9 cellular contexts compared by ENCODE assay signal in the genomic region with DNA sequence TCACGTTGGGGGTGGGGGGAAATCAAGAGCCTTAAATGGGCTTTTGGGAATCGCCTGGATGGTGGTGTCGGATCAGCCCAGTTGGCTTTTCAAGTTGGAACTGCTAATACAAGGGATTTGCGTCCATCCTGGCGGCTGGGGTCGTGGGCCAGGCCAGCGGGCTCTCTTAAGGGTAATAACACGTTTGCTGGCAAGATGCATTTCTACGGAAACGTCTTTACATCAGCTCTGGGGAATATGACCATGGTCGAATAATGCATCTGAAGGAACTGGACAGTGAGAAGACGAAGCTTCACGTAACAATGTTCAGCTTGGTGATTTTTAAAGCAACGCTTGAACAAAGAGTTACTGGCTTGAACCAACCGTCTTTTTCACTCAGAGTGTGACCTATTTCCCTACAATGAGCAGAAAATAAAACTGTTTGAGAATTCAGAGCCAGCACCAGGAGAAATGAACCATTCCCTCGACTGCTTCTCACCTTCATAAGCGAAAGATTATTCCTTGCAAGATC. TPM values are rescaled to one million over a fixed set of nuclear protein-coding genes. Genes with fewer than 3 reads are reported as not detected.
DNase-seq lines count a peak whose midpoint lies in the region; ATAC-seq, FAIRE-seq and TF ChIP-seq lines count a peak whose summit lies in the region.
"Had no signal": no experiment of that assay in that cellular context is flagged by ENCODE, and none has a peak within 500 bp of the region (broad histone marks: within the 10 kb centered on the region; RNA-seq: fewer than 3 reads in every experiment).

No MANE protein-coding gene starts in this region.

- peaks cover 4% of the 10 kb centered on the region for H3K27me3 Mint-ChIP-seq in type B pancreatic cell

- no peak overlapping the region for H3K27ac Mint-ChIP-seq in type B pancreatic cell
- H3K27ac Mint-ChIP-seq: activated T-cell treated with anti-CD3 and anti-CD28 coated beads, Interleukin-2, amount 50 U/mL, for 72 hours had no signal

- DNase-seq in NCI-H1092 treated with DMSO at 0.1 percent for 48 hours (lab: John Stamatoyannopoulos, UW) (peak; percentile 66), NCI-H1092 (lab: John Stamatoyannopoulos, UW) (no peak), NCI-H69 (lab: John Stamatoyannopoulos, UW) (peak; percentile 77), coronary artery (ENCODE audit: low spot score) (peak; percentile 74), lung (ENCODE audit: low spot score) (no peak), type B pancreatic cell (ENCODE audit: extremely low spot score, unreplicated experiment) (peak; percentile 71), urothelium cell line (ENCODE audit: low spot score) (no peak)

- H3K9me3 Mint-ChIP-seq in type B pancreatic cell: no peaks in the 10 kb centered on the region
- H3K9me3 Mint-ChIP-seq: activated T-cell treated with anti-CD3 and anti-CD28 coated beads, Interleukin-2, amount 50 U/mL, for 72 hours had no signal

- H3K4me1 Mint-ChIP-seq in type B pancreatic cell (ENCODE audit: unreplicated experiment): peaks cover 9% of the 10 kb centered on the region

- ATAC-seq in lung (ENCODE audit: insufficient read depth, low FRiP score): no peak
- ATAC-seq in HG03135 (IDR thresholded peaks at IDR 0.05; ENCODE audit: unreplicated experiment): no peak
- ATAC-seq: activated T-cell treated with anti-CD3 and anti-CD28 coated beads, Interleukin-2, amount 50 U/mL, for 72 hours had no signal

- H3K27ac ChIP-seq in coronary artery (peak overlapping the region; percentile 65 to 81), lung (ENCODE audit: low read depth in 1 of 2, low read length in 1 of 2) (peak overlapping the region; percentile 11 to 72)

- H3K36me3 ChIP-seq in lung (ENCODE audit: control insufficient read depth in 2 of 2, insufficient read depth in 2 of 2, low read length in 2 of 2): no peaks in the 10 kb centered on the region

- WGBS in lung, 2 donors: 1 to 4% methylated on average over 17 of the region's 17 CpGs

- TF ChIP-seq CTCF in coronary artery (IDR thresholded peaks at IDR 0.05): no peak
- no peak for TF ChIP-seq CTCF in lung (IDR thresholded peaks at IDR 0.05; ENCODE audit: control extremely low read depth, extremely low read depth)
- TF ChIP-seq CTCF in type B pancreatic cell (conservative IDR thresholded peaks at IDR 0.05): no peak

- H3K4me3 Mint-ChIP-seq in type B pancreatic cell: no peak overlapping the region

- FAIRE-seq in urothelium cell line (lab: Jason Lieb, UNC): no peak

- peaks cover 0 to 1% of the 10 kb centered on the region in 2 donors for H3K9me3 ChIP-seq in lung (ENCODE audit: control insufficient read depth in 2 of 2, insufficient read depth in 1 of 2, low read length in 1 of 2)

- H3K4me1 ChIP-seq in lung (ENCODE audit: control insufficient read depth in 2 of 2, insufficient read depth in 2 of 2, low read length in 2 of 2): peaks cover 0 to 4% of the 10 kb centered on the region in 2 donors

- H3K36me3 Mint-ChIP-seq in type B pancreatic cell: peaks cover 2% of the 10 kb centered on the region

- H3K4me3 ChIP-seq in coronary artery (peak overlapping the region; percentile 86), lung (no peak overlapping the region)

- no peaks in the 10 kb centered on the region for H3K27me3 ChIP-seq in lung (ENCODE audit: control insufficient read depth, insufficient read depth)

RNA-seq across cellular contexts. Expression of gene MARCKS, which starts 1.6 kb away (rescaled TPM):
- 100 to 1,000 TPM in 1 of 2 donors, 10 to 100 TPM in 1; 77.0 to 140 TPM for total RNA-seq in lung
- 10 to 100 TPM; 17.3 to 67.4 TPM for polyA plus RNA-seq in lung
- total RNA-seq in type B pancreatic cell (ENCODE audit: low replicate concordance): 105 and 236 TPM in 2 replicates

Comparison
In these comparisons a context has a peak if more than half of its experiments do, and no peak if none do; other contexts are left out.
1. DNase-seq: peak in NCI-H1092 treated with DMSO at 0.1 percent for 48 hours (single experiment), NCI-H69 (single experiment), coronary artery (single experiment) and type B pancreatic cell (single experiment); none in NCI-H1092 (single experiment), lung (single experiment) and urothelium cell line (single experiment).